In genomic region chr4:38547052-38547451, GRCh38 we compare ENCODE assay signal across 8 cellular contexts.
"Had no signal": no experiment of that assay in that cellular context is flagged by ENCODE, and none has a peak within 500 bp of the region (broad histone marks: within the 10 kb centered on the region; RNA-seq: fewer than 3 reads in every experiment).

No MANE protein-coding gene starts in this region.

- H3K4me3 ChIP-seq: GM12878 had no signal

- FAIRE-seq: G401.6, GM12878, GM12891, GM12892, GM18507, GM19239 had no signal

- ATAC-seq: GM12878 had no signal

- DNase-seq: GDM1, GF-D8 had no signal
